In the genomic region with DNA sequence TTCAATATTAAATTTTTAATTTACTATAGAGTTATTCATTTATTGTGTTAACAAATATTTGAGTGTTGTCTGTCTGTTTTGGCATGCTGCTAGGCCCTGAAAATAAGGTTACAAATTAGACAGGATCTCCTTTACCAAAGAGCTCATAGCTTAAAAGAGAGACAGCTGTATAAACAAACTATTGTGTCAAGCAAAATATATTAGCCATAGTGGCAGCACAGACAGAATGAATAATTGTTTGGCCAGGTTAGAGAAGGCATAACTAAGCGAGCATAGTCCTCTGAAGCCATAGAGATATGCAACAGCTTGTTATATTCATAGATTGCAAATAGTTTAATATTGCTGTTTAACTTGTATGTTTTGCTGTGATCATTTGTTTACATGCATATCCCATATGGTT, we compare ENCODE assay signal across 19 cellular contexts.
DNase-seq lines count a peak whose midpoint lies in the region; TF ChIP-seq lines count a peak whose summit lies in the region.
"Had no signal": no experiment of that assay in that cellular context is flagged by ENCODE, and none has a peak within 500 bp of the region (broad histone marks: within the 10 kb centered on the region; RNA-seq: fewer than 3 reads in every experiment).

No MANE protein-coding gene starts in this region.

- no peak overlapping the region for H3K27ac ChIP-seq in WERI-Rb-1
- H3K27ac ChIP-seq: heart left ventricle had no signal

- H3K4me3 ChIP-seq in fibroblast of pulmonary artery (replicated peaks; ENCODE audit: low read depth, low read length) (no peak overlapping the region), WERI-Rb-1 (ENCODE audit: low read depth, low read length) (no peak overlapping the region)
- H3K4me3 ChIP-seq: heart left ventricle, sigmoid colon had no signal

- peaks cover 91% of the 10 kb centered on the region for H3K36me3 ChIP-seq in WERI-Rb-1

- TF ChIP-seq CTCF in fibroblast of pulmonary artery (IDR thresholded peaks at IDR 0.05; ENCODE audit: low read length, missing control alignments) = no peak
- no peak for TF ChIP-seq CTCF in GM10266 (IDR thresholded peaks at IDR 0.05; ENCODE audit: control insufficient read depth, insufficient read depth, low read depth, missing control alignments)
- no peak for TF ChIP-seq CTCF in WERI-Rb-1 (IDR thresholded peaks at IDR 0.05; ENCODE audit: low read depth, low read length)

- H3K9me3 ChIP-seq in WERI-Rb-1 (ENCODE audit: severe bottlenecking) = no peaks in the 10 kb centered on the region
- H3K9me3 ChIP-seq: Caco-2, heart left ventricle, sigmoid colon had no signal

- no peaks in the 10 kb centered on the region for H3K27me3 ChIP-seq in WERI-Rb-1 (ENCODE audit: insufficient read depth, low read depth, severe bottlenecking)
- H3K27me3 ChIP-seq: heart left ventricle, sigmoid colon had no signal

- DNase-seq in NCI-H1930 (lab: John Stamatoyannopoulos, UW) (peak; percentile 13 to 63), SHP77 treated with DMSO at 0.1 percent for 48 hours (lab: John Stamatoyannopoulos, UW) (peak; percentile 52), fibroblast of pulmonary artery (ENCODE audit: low read depth) (peak; percentile 7), pulmonary artery endothelial cell (ENCODE audit: low read depth, low spot score) (peak; percentile 5), GM10266 (ENCODE audit: extremely low spot score) (no peak), cerebellum (ENCODE audit: low spot score) (no peak), WERI-Rb-1 (no peak)
- DNase-seq: activated CD4-positive, alpha-beta T cell treated with anti-CD3 and anti-CD28 coated beads for 4 hours; activated CD8-positive, alpha-beta memory T cell treated with anti-CD3 and anti-CD28 coated beads, Interleukin-2, amount 10 ng/mL, durations not matched to agents 7 days and 5 days; AML-193; Caco-2; heart left ventricle; NCI-H1105; NCI-H226; occipital lobe; sigmoid colon; stimulated activated CD4-positive, alpha-beta T cell treated with anti-CD3 and anti-CD28 coated beads, Interleukin-1b, Interleukin-23, amount 100 ng/mL, for 48 hours; stimulated activated naive CD8-positive, alpha-beta T cell treated with anti-CD3 and anti-CD28 coated beads, Interleukin-15, Interleukin-2, amounts not matched to agents 100 U/mL and 50 U/mL, for 24 hours; trophoblast cell had no signal

Comparison
In these comparisons a context has a peak if more than half of its experiments do, and no peak if none do; other contexts are left out.
1. DNase-seq: peak in NCI-H1930 (2 of 2), SHP77 treated with DMSO at 0.1 percent for 48 hours (single experiment), fibroblast of pulmonary artery (single experiment) and pulmonary artery endothelial cell (single experiment); none in GM10266 (single experiment), cerebellum (single experiment) and WERI-Rb-1 (single experiment).